9 cellular contexts compared by ENCODE assay signal in genomic region chr2:11406492-11407381, GRCh38. TPM values are rescaled to one million over a fixed set of nuclear protein-coding genes. Genes with fewer than 3 reads are reported as not detected.
A peak's percentile ranks its signal among the peaks of the same experiment; 100 is the strongest.
DNase-seq lines count a peak whose midpoint lies in the region; ATAC-seq and TF ChIP-seq lines count a peak whose summit lies in the region.
"Had no signal": no experiment of that assay in that cellular context is flagged by ENCODE, and none has a peak within 500 bp of the region (broad histone marks: within the 10 kb centered on the region; RNA-seq: fewer than 3 reads in every experiment).

No MANE protein-coding gene starts in this region.

- H3K27ac ChIP-seq in esophagus muscularis mucosa (replicated peaks in 1 of 4) (peak overlapping the region; percentile 69 to 75 (median 70)), neuronal stem cell (replicated peaks; ENCODE audit: low read length) (no peak overlapping the region)

- H3K4me1 ChIP-seq in esophagus muscularis mucosa, result peaks cover 15 to 50% (median 32%) of the 10 kb centered on the region in 4 donors
- H3K4me1 ChIP-seq in neuronal stem cell (ENCODE audit: control insufficient read depth in 2 of 2, insufficient read depth in 1 of 2, low read depth in 1 of 2, low read length in 2 of 2), result peaks cover 0 to 5% of the 10 kb centered on the region in 2 donors

- no peak for TF ChIP-seq EP300 in esophagus muscularis mucosa (IDR thresholded peaks at IDR 0.05)

- no peak overlapping the region for H2BK5ac ChIP-seq in neuronal stem cell (ENCODE audit: low read length)

- H2BK12ac ChIP-seq in neuronal stem cell (ENCODE audit: low read length), result no peak overlapping the region

- no peak overlapping the region for H2AK5ac ChIP-seq in neuronal stem cell (ENCODE audit: low read depth, low read length)

- no peak overlapping the region for H3K4ac ChIP-seq in neuronal stem cell (ENCODE audit: low read length)

- intact Hi-C loops in esophagus muscularis mucosa (cut with DNase I), result loop anchor here (5.0 kb wide), 1 partner anchor 64 kb away; the partner anchor contains the start of gene ROCK2

- H2BK120ac ChIP-seq in neuronal stem cell (ENCODE audit: low read depth, low read length), result no peak overlapping the region

- H2AFZ ChIP-seq in neuronal stem cell (ENCODE audit: low read length), result peak overlapping the region; percentile 51

- no peak overlapping the region for H4K91ac ChIP-seq in neuronal stem cell (ENCODE audit: low read depth, low read length, poor library complexity)

- no peak overlapping the region for H3K14ac ChIP-seq in neuronal stem cell (ENCODE audit: low read length)

- 38% methylated on average over 13 of the region's 14 CpGs for WGBS in esophagus muscularis mucosa
- WGBS in neuronal stem cell (ENCODE audit: extremely low coverage in 2 of 2, insufficient read length in 2 of 2, insufficient replicate concordance in 1 of 2), 2 donors, result no CpG with 5 or more reads among the region's 14 CpGs

- H3K9ac ChIP-seq in neuronal stem cell (ENCODE audit: low read depth, low read length, poor library complexity), result no peak overlapping the region

- no peak overlapping the region for H4K8ac ChIP-seq in neuronal stem cell (ENCODE audit: low read depth, low read length)

- TF ChIP-seq CTCF in esophagus muscularis mucosa (IDR thresholded peaks at IDR 0.05), result no peak

- H2BK15ac ChIP-seq in neuronal stem cell (ENCODE audit: low read length), result no peak overlapping the region

- ATAC-seq in GM19035 (IDR thresholded peaks at IDR 0.05; ENCODE audit: unreplicated experiment) (no peak), HG03097 (IDR thresholded peaks at IDR 0.05; ENCODE audit: low FRiP score, unreplicated experiment) (no peak)

- peak; percentile 81 for DNase-seq in AG20443 (ENCODE audit: low spot score)
- peak; percentile 5 for DNase-seq in NCI-H69 (lab: John Stamatoyannopoulos, UW)
- no peak for DNase-seq in esophagus muscularis mucosa (ENCODE audit: extremely low spot score)
- no peak for DNase-seq in neuronal stem cell (ENCODE audit: low spot score)
- no peak for DNase-seq in activated CD8-positive, alpha-beta memory T cell treated with anti-CD3 and anti-CD28 coated beads, Interleukin-2, amount 50 U/mL, for 4 hours
- no peak for DNase-seq in pons (ENCODE audit: low spot score)

- H3K4me3 ChIP-seq in esophagus muscularis mucosa (peak overlapping the region in 1 of 4 donors; percentile 8), neuronal stem cell (ENCODE audit: low read length in 2 of 2) (no peak overlapping the region)
- H3K4me3 ChIP-seq: skin epidermis had no signal

- H3K4me2 ChIP-seq in neuronal stem cell (ENCODE audit: insufficient read depth, low read length, poor library complexity, severe bottlenecking), result no peak overlapping the region

- H3K79me1 ChIP-seq in neuronal stem cell (ENCODE audit: low read depth, low read length), result no peaks in the 10 kb centered on the region

- no peak overlapping the region for H3K18ac ChIP-seq in neuronal stem cell (ENCODE audit: low read length)

- no peak overlapping the region for H3K23ac ChIP-seq in neuronal stem cell (ENCODE audit: low read depth, low read length, poor library complexity)

- no peak for TF ChIP-seq POLR2A in esophagus muscularis mucosa (IDR thresholded peaks at IDR 0.05; ENCODE audit: low read depth)

- H3K27me3 ChIP-seq in esophagus muscularis mucosa (no peaks in the 10 kb centered on the region), neuronal stem cell (ENCODE audit: control insufficient read depth in 3 of 3, insufficient read depth in 3 of 3, low read depth in 1 of 3, low read length in 3 of 3) (no peaks in the 10 kb centered on the region)

- H3K36me3 ChIP-seq in esophagus muscularis mucosa (no peaks in the 10 kb centered on the region), neuronal stem cell (replicated peaks in 1 of 2; ENCODE audit: control insufficient read depth in 2 of 2, insufficient read depth in 2 of 2, low read length in 2 of 2) (no peaks in the 10 kb centered on the region)

- H3K9me3 ChIP-seq in esophagus muscularis mucosa (no peaks in the 10 kb centered on the region), neuronal stem cell (replicated peaks in 1 of 2; ENCODE audit: control insufficient read depth in 2 of 2, insufficient read depth in 1 of 2, low read depth in 1 of 2, low read length in 2 of 2) (no peaks in the 10 kb centered on the region)

RNA-seq across cellular contexts. Expression of gene E2F6, which starts 59.2 kb away (rescaled TPM):
- 10 to 100 TPM; 10.9 to 18.0 (median 17.0) TPM for total RNA-seq in esophagus muscularis mucosa
- polyA plus RNA-seq in neuronal stem cell (2013, experiment 1 of 2), result 16.2 TPM
- polyA plus RNA-seq in neuronal stem cell (2013, experiment 2 of 2), result 17.7 TPM

Comparison
In these comparisons a context has a peak if more than half of its experiments do, and no peak if none do; other contexts are left out.
1. DNase-seq: peak in AG20443 (single experiment) and NCI-H69 (single experiment); none in esophagus muscularis mucosa (single experiment), neuronal stem cell (single experiment), activated CD8-positive, alpha-beta memory T cell treated with anti-CD3 and anti-CD28 coated beads, Interleukin-2, amount 50 U/mL, for 4 hours (single experiment) and pons (single experiment).